14 cellular contexts compared by ENCODE assay signal in genomic region chr7:130879191-130879590, GRCh38.
DNase-seq lines count a peak whose midpoint lies in the region; ATAC-seq and TF ChIP-seq lines count a peak whose summit lies in the region.
"Had no signal": no experiment of that assay in that cellular context is flagged by ENCODE, and none has a peak within 500 bp of the region (broad histone marks: within the 10 kb centered on the region; RNA-seq: fewer than 3 reads in every experiment).

No MANE protein-coding gene starts in this region.

- no peaks in the 10 kb centered on the region for H3K9me3 ChIP-seq in heart right ventricle
- H3K9me3 ChIP-seq: testis had no signal

- intact Hi-C loops in activated CD4-positive, alpha-beta T cell treated with anti-CD3 and anti-CD28 coated beads for 36 hours (cut with DNase I, micrococcal nuclease), result no loop called here
- intact Hi-C loops in heart right ventricle (cut with DNase I), result no loop called here
- intact Hi-C loops in left ventricle myocardium superior (cut with micrococcal nuclease), result no loop called here

- no peaks in the 10 kb centered on the region for H3K27me3 Mint-ChIP-seq in activated CD4-positive, alpha-beta T cell treated with anti-CD3 and anti-CD28 coated beads for 36 hours
- no peaks in the 10 kb centered on the region for H3K27me3 Mint-ChIP-seq in activated naive CD8-positive, alpha-beta T cell treated with anti-CD3 and anti-CD28 coated beads for 36 hours

- TF ChIP-seq CTCF in heart right ventricle (IDR thresholded peaks at IDR 0.05), result no peak

- peaks cover 25% of the 10 kb centered on the region for H3K36me3 ChIP-seq in rectal smooth muscle tissue (ENCODE audit: control insufficient read depth, insufficient read depth, low read length)
- H3K36me3 ChIP-seq in heart right ventricle, result peaks cover 0 to 99% (median 27%) of the 10 kb centered on the region in 9 donors

- H3K27ac ChIP-seq in rectal smooth muscle tissue (ENCODE audit: low read depth, low read length), result peak overlapping the region; percentile 3
- no peak overlapping the region for H3K27ac ChIP-seq in heart right ventricle

- H3K4me1 ChIP-seq in rectal smooth muscle tissue (ENCODE audit: control insufficient read depth, insufficient read depth, low read length), result peaks cover 3% of the 10 kb centered on the region
- H3K4me1 ChIP-seq in heart right ventricle, result peaks cover 13 to 59% (median 32%) of the 10 kb centered on the region in 9 donors

- ATAC-seq in activated CD4-positive, alpha-beta T cell treated with anti-CD3 and anti-CD28 coated beads for 36 hours, result no peak
- ATAC-seq in heart right ventricle (no peak), left ventricle myocardium superior (no peak), GM18867 (IDR thresholded peaks at IDR 0.05; ENCODE audit: unreplicated experiment) (no peak)

- no peak overlapping the region for H3K4me3 ChIP-seq in rectal smooth muscle tissue (ENCODE audit: low read length)
- no peak overlapping the region for H3K4me3 ChIP-seq in heart right ventricle
- H3K4me3 ChIP-seq: testis had no signal

- no peak overlapping the region for H3K9ac ChIP-seq in rectal smooth muscle tissue (ENCODE audit: low read length)

- DNase-seq in activated CD4-positive, alpha-beta T cell treated with anti-CD3 and anti-CD28 coated beads for 36 hours, result no peak
- DNase-seq in activated CD4-positive, alpha-beta T cell treated with anti-CD3 and anti-CD28 coated beads for 48 hours, result no peak
- DNase-seq in NCI-H1105 (lab: John Stamatoyannopoulos, UW) (peak; percentile 5), heart right ventricle (no peak), left ventricle myocardium superior (no peak)
- no peak for DNase-seq in activated naive CD8-positive, alpha-beta T cell treated with anti-CD3 and anti-CD28 coated beads for 36 hours
- DNase-seq: aorta, dermis blood vessel endothelial cell, KG1, NCI-H1694 treated with DMSO at 0.1 percent for 48 hours, small intestine, testis had no signal

- peaks cover 81% of the 10 kb centered on the region for H3K36me3 Mint-ChIP-seq in activated CD4-positive, alpha-beta T cell treated with anti-CD3 and anti-CD28 coated beads for 36 hours (ENCODE audit: low read depth)
- peaks cover 70% of the 10 kb centered on the region for H3K36me3 Mint-ChIP-seq in activated naive CD8-positive, alpha-beta T cell treated with anti-CD3 and anti-CD28 coated beads for 36 hours

- peak overlapping the region; percentile 40 for H3K27ac Mint-ChIP-seq in activated CD4-positive, alpha-beta T cell treated with anti-CD3 and anti-CD28 coated beads for 36 hours
- H3K27ac Mint-ChIP-seq in activated naive CD8-positive, alpha-beta T cell treated with anti-CD3 and anti-CD28 coated beads for 36 hours, result peak overlapping the region; percentile 36

- CTCF ChIA-PET in activated CD4-positive, alpha-beta T cell treated with anti-CD3 and anti-CD28 coated beads for 36 hours (lab: Charles Lee), result interaction anchor here (0.7 kb wide), 1 partner anchor 18 kb away, joined by 4 read pairs; no protein-coding TSS in a partner anchor

- POLR2A ChIA-PET in activated CD4-positive, alpha-beta T cell treated with anti-CD3 and anti-CD28 coated beads for 36 hours (lab: Charles Lee), result no interaction called here

- no peaks in the 10 kb centered on the region for H3K27me3 ChIP-seq in rectal smooth muscle tissue (ENCODE audit: control insufficient read depth, insufficient read depth, low read length)
- no peaks in the 10 kb centered on the region for H3K27me3 ChIP-seq in heart right ventricle
- H3K27me3 ChIP-seq: testis had no signal

- no peaks in the 10 kb centered on the region for H3K9me3 Mint-ChIP-seq in activated CD4-positive, alpha-beta T cell treated with anti-CD3 and anti-CD28 coated beads for 36 hours (ENCODE audit: low read depth)
- no peaks in the 10 kb centered on the region for H3K9me3 Mint-ChIP-seq in activated naive CD8-positive, alpha-beta T cell treated with anti-CD3 and anti-CD28 coated beads for 36 hours

- WGBS in heart right ventricle, 2 donors, result 80 to 81% methylated on average over 2 of the region's 2 CpGs

- H3K4me1 Mint-ChIP-seq in activated CD4-positive, alpha-beta T cell treated with anti-CD3 and anti-CD28 coated beads for 36 hours, result peaks cover 56% of the 10 kb centered on the region
- peaks cover 38% of the 10 kb centered on the region for H3K4me1 Mint-ChIP-seq in activated naive CD8-positive, alpha-beta T cell treated with anti-CD3 and anti-CD28 coated beads for 36 hours

- H3K4me3 Mint-ChIP-seq in activated CD4-positive, alpha-beta T cell treated with anti-CD3 and anti-CD28 coated beads for 36 hours, result no peak overlapping the region
- H3K4me3 Mint-ChIP-seq in activated naive CD8-positive, alpha-beta T cell treated with anti-CD3 and anti-CD28 coated beads for 36 hours, result no peak overlapping the region
